24 cellular contexts compared by ENCODE assay signal in the genomic region with DNA sequence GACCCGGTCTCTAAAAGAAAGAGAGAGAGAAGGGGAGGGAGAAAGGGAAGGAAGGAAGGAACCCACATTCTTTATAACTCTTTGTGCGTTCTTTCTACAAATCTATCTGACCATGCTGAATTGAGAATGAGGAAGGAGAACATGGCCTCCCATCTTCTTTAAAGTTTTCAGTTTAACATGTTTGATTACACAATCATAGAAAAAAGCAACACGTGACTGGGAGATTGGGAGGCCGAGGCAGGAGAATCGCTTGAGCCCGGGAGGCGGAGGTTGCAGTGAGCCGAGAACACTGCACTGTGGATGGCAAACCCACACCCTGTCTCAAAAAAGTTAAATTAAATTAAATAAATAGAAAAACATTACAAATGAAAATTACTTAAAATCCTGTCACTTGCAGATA.
"Had no signal": no experiment of that assay in that cellular context is flagged by ENCODE, and none has a peak within 500 bp of the region (broad histone marks: within the 10 kb centered on the region; RNA-seq: fewer than 3 reads in every experiment).

No MANE protein-coding gene starts in this region.

- H3K4me1 ChIP-seq: body of pancreas, parathyroid adenoma, transverse colon had no signal

- H3K4me1 Mint-ChIP-seq: activated CD4-positive, alpha-beta T cell treated with anti-CD3 and anti-CD28 coated beads for 36 hours; activated CD8-positive, alpha-beta memory T cell treated with anti-CD3 and anti-CD28 coated beads, Interleukin-2, amount 10 ng/mL, durations not matched to agents 7 days and 5 days; endodermal cell had no signal

- H3K27ac ChIP-seq: body of pancreas, coronary artery, foreskin keratinocyte, parathyroid adenoma, right atrium auricular region, transverse colon had no signal

- ATAC-seq: activated CD4-positive, alpha-beta T cell treated with anti-CD3 and anti-CD28 coated beads for 36 hours; activated CD8-positive, alpha-beta memory T cell treated with anti-CD3 and anti-CD28 coated beads, Interleukin-2, amount 10 ng/mL, durations not matched to agents 7 days and 5 days; activated CD8-positive, alpha-beta T cell treated with anti-CD3 and anti-CD28 coated beads, Interleukin-2, amount 10 ng/mL, durations not matched to agents 7 days and 5 days; body of pancreas; left ventricle myocardium superior had no signal

- H3K27me3 ChIP-seq: body of pancreas, cardiac muscle cell, esophagus muscularis mucosa, foreskin keratinocyte, right atrium auricular region, transverse colon had no signal

- FAIRE-seq: islet of Langerhans had no signal

- H3K9ac ChIP-seq: parathyroid adenoma had no signal

- H3K79me2 ChIP-seq: parathyroid adenoma had no signal

- H3K27ac Mint-ChIP-seq: activated CD4-positive, alpha-beta T cell treated with anti-CD3 and anti-CD28 coated beads for 36 hours; activated CD8-positive, alpha-beta memory T cell treated with anti-CD3 and anti-CD28 coated beads, Interleukin-2, amount 10 ng/mL, durations not matched to agents 7 days and 5 days; activated CD8-positive, alpha-beta T cell treated with anti-CD3 and anti-CD28 coated beads, Interleukin-2, amount 10 ng/mL, durations not matched to agents 7 days and 5 days; activated naive CD8-positive, alpha-beta T cell; activated T-helper 2 cell treated with anti-CD3 and anti-CD28 coated beads, Interferon-gamma antibody, Interleukin-2, Interleukin-4, amounts not matched to agents 10 μg/mL and 5 μg/mL and 100 μg/mL, durations not matched to agents 14 hours and 24 hours and 36 hours; endodermal cell; nephron; T-helper 2 cell treated with Interferon-gamma antibody and Interleukin-4, amounts not matched to agents 5 μg/mL and 100 μg/mL, for 36 hours had no signal

- H3K27me3 Mint-ChIP-seq: activated CD4-positive, alpha-beta T cell treated with anti-CD3 and anti-CD28 coated beads for 36 hours; activated CD8-positive, alpha-beta memory T cell treated with anti-CD3 and anti-CD28 coated beads, Interleukin-2, amount 10 ng/mL, durations not matched to agents 7 days and 5 days; activated naive CD8-positive, alpha-beta T cell had no signal

- H3K4me3 ChIP-seq: body of pancreas, cardiac muscle cell, coronary artery, esophagus muscularis mucosa, right atrium auricular region, transverse colon had no signal

- H2AFZ ChIP-seq: parathyroid adenoma had no signal

- DNase-seq: activated CD4-positive, alpha-beta T cell treated with anti-CD3 and anti-CD28 coated beads for 36 hours; activated CD4-positive, CD25-positive, alpha-beta regulatory T cell; activated CD8-positive, alpha-beta memory T cell treated with anti-CD3 and anti-CD28 coated beads, Interleukin-2, amount 10 ng/mL, durations not matched to agents 7 days and 5 days; activated CD8-positive, alpha-beta T cell treated with anti-CD3 and anti-CD28 coated beads, Interleukin-2, amount 10 ng/mL, durations not matched to agents 7 days and 5 days; activated T-cell treated with anti-CD3 and anti-CD28 coated beads, Interleukin-2, amount 50 U/mL, for 48 hours; body of pancreas; cerebellar nuclear complex; endodermal cell; foreskin keratinocyte; left ventricle myocardium superior; stimulated activated CD4-positive, alpha-beta T cell treated with anti-CD3 and anti-CD28 coated beads, Interleukin-2, amount 100 ng/mL, for 48 hours; stimulated activated naive CD4-positive, alpha-beta T cell treated with Interleukin-2 at 50 U/mL for 16 hours; T-helper 1 cell; transverse colon had no signal

- H3K4me3 Mint-ChIP-seq: activated CD4-positive, alpha-beta T cell treated with anti-CD3 and anti-CD28 coated beads for 36 hours; activated CD8-positive, alpha-beta memory T cell treated with anti-CD3 and anti-CD28 coated beads, Interleukin-2, amount 10 ng/mL, durations not matched to agents 7 days and 5 days; activated CD8-positive, alpha-beta T cell treated with anti-CD3 and anti-CD28 coated beads, Interleukin-2, amount 10 ng/mL, durations not matched to agents 7 days and 5 days; activated naive CD8-positive, alpha-beta T cell; endodermal cell; nephron; T-helper 2 cell treated with Interferon-gamma antibody and Interleukin-4, amounts not matched to agents 5 μg/mL and 100 μg/mL, for 36 hours had no signal

- H3K9me3 Mint-ChIP-seq: activated T-helper 2 cell treated with anti-CD3 and anti-CD28 coated beads, Interferon-gamma antibody, Interleukin-2, Interleukin-4, amounts not matched to agents 10 μg/mL and 5 μg/mL and 100 μg/mL, durations not matched to agents 14 hours and 24 hours and 36 hours; endodermal cell; nephron; T-helper 2 cell treated with Interferon-gamma antibody and Interleukin-4, amounts not matched to agents 5 μg/mL and 100 μg/mL, for 36 hours had no signal

- H3K9me3 ChIP-seq: body of pancreas, esophagus muscularis mucosa, right atrium auricular region, transverse colon had no signal
